16 cellular contexts compared by ENCODE assay signal in the genomic region with DNA sequence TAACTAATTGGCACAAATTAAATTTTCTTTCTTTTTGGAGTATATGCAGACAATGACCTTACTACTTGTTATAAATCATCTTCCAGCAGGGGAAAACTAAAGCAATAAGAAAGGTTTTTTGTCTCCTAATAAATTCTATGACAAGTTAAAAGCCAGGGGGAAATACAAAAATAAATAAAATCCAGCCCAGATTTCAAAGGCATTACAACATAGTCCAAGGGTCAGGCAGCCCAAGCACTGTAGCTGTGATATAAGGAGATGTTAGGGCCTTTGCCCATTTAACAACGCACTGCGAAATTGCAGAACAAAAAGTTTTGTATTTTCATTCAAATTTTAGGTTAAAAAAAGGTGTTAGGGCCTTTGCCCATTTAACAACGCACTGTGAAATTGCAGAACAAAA. TPM values are rescaled to one million over a fixed set of nuclear protein-coding genes. Genes with fewer than 3 reads are reported as not detected.
A peak's percentile ranks its signal among the peaks of the same experiment; 100 is the strongest.
DNase-seq lines count a peak whose midpoint lies in the region; ATAC-seq and TF ChIP-seq lines count a peak whose summit lies in the region.
"Had no signal": no experiment of that assay in that cellular context is flagged by ENCODE, and none has a peak within 500 bp of the region (broad histone marks: within the 10 kb centered on the region; RNA-seq: fewer than 3 reads in every experiment).

No MANE protein-coding gene starts in this region.

- 63% methylated on average over 2 of the region's 3 CpGs; no CpG with 5 or more reads in 1 of the 2 experiments for WGBS in mesodermal cell (ENCODE audit: insufficient coverage in 2 of 2), 2 experiments

- DNase-seq in HAP-1 (ENCODE audit: low spot score in 2 of 2) (peak; percentile 25 to 37), fibroblast of villous mesenchyme (ENCODE audit: low read depth) (peak; percentile 19), sciatic nerve (ENCODE audit: low spot score) (no peak), DMS79 treated with DMSO at 0.1 percent for 48 hours (lab: John Stamatoyannopoulos, UW) (no peak)
- DNase-seq: AML-193; Calu3; CD4-positive, CD25-positive, alpha-beta regulatory T cell; Karpas-422; MM.1S; NCI-H1105; NCI-H1694 treated with DMSO at 0.1 percent for 48 hours; PC-3 had no signal

- H3K4me3 ChIP-seq in HAP-1, result no peak overlapping the region
- no peak overlapping the region for H3K4me3 ChIP-seq in fibroblast of villous mesenchyme (ENCODE audit: low read depth, low read length)
- H3K4me3 ChIP-seq in mesodermal cell (ENCODE audit: extremely low read depth, insufficient read depth, low read length, poor library complexity, severe bottlenecking), result no peak overlapping the region

- H3K27me3 ChIP-seq in HAP-1 (ENCODE audit: low read depth), result no peaks in the 10 kb centered on the region; the same call in 1 of the 2 replicates

- TF ChIP-seq CTCF in fibroblast of villous mesenchyme (IDR thresholded peaks at IDR 0.05; ENCODE audit: insufficient read depth, low read depth, low read length), result no peak

- intact Hi-C loops in sciatic nerve (cut with DNase I), result no loop called here

- in situ Hi-C loops in HAP-1 (cut with MboI; ENCODE audit: low sequenced_read_pairs), result no loop called here

- H3K9me3 ChIP-seq in HAP-1 (no peaks in the 10 kb centered on the region), mesodermal cell (ENCODE audit: control insufficient read depth, low read length) (no peaks in the 10 kb centered on the region)

- H3K36me3 ChIP-seq in HAP-1 (replicated peaks), result no peaks in the 10 kb centered on the region
- no peaks in the 10 kb centered on the region for H3K36me3 ChIP-seq in mesodermal cell (ENCODE audit: control insufficient read depth, insufficient read depth, low read length)

- peak overlapping the region; percentile 17 for H3K27ac ChIP-seq in mesodermal cell (ENCODE audit: low read depth, low read length, severe bottlenecking)

- ATAC-seq in sciatic nerve (peak; percentile 57), HG03565 (IDR thresholded peaks at IDR 0.05; ENCODE audit: unreplicated experiment) (no peak), GM19463 (IDR thresholded peaks at IDR 0.05; ENCODE audit: unreplicated experiment) (no peak), GM19324 (IDR thresholded peaks at IDR 0.05; ENCODE audit: low FRiP score, unreplicated experiment) (no peak)
- ATAC-seq: PC-3 had no signal

- H3K4me1 ChIP-seq in HAP-1, result peaks cover 47% of the 10 kb centered on the region
- peaks cover 4% of the 10 kb centered on the region for H3K4me1 ChIP-seq in mesodermal cell (ENCODE audit: control insufficient read depth, insufficient read depth, low read length, poor library complexity, severe bottlenecking)

RNA-seq across cellular contexts. Expression of a gene that starts 27.5 kb away (rescaled TPM):
- total RNA-seq in fibroblast of villous mesenchyme, result 3.2 and 4.7 TPM in 2 replicates
- 7.8 TPM for polyA plus RNA-seq in mesodermal cell (2013, experiment 1 of 2)
- 7.5 TPM for polyA plus RNA-seq in mesodermal cell (2013, experiment 2 of 2)
- 22.2 TPM for total RNA-seq in sciatic nerve
- polyA plus RNA-seq: CD4-positive, CD25-positive, alpha-beta regulatory T cell had no signal

Comparison
In these comparisons a context has a peak if more than half of its experiments do, and no peak if none do; other contexts are left out.
1. DNase-seq: peak in HAP-1 (2 of 2) and fibroblast of villous mesenchyme (single experiment); none in sciatic nerve (single experiment) and DMS79 treated with DMSO at 0.1 percent for 48 hours (single experiment).